9 cellular contexts compared by ENCODE assay signal in the genomic region with DNA sequence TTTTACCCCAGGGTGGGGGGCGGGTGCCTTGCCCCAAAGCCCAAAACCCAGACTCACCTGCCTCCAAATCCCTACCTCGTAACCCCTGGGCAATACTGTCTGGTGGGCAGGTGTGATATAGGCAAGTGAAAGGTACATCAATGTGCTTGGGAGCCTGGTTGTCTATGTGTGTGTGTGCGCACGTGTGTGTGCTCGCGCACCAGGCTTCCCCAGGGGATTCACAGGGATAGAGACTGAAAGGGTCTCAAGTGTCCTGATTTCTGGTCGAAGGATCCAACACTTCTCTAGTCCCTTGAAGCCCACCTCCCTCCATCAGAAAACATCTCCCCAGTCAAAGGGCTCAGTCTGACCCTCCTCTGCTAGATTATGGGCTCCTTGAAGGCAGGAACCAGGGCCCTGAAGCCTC. TPM values are rescaled to one million over a fixed set of nuclear protein-coding genes. Genes with fewer than 3 reads are reported as not detected.
DNase-seq lines count a peak whose midpoint lies in the region; ATAC-seq and TF ChIP-seq lines count a peak whose summit lies in the region.
"Had no signal": no experiment of that assay in that cellular context is flagged by ENCODE, and none has a peak within 500 bp of the region (broad histone marks: within the 10 kb centered on the region; RNA-seq: fewer than 3 reads in every experiment).

No MANE protein-coding gene starts in this region.

- no peak overlapping the region for H2BK5ac ChIP-seq in H9 (ENCODE audit: insufficient read length, low read length)

- no peaks in the 10 kb centered on the region for H3K9me3 ChIP-seq in A673 (ENCODE audit: low read depth, low read length, poor library complexity, severe bottlenecking)
- H3K9me3 ChIP-seq in H9 (ENCODE audit: control insufficient read depth, low read depth, low read length): no peaks in the 10 kb centered on the region
- H3K9me3 ChIP-seq: SJSA1 had no signal

- peak overlapping the region; percentile 91 for H2BK12ac ChIP-seq in H9 (ENCODE audit: insufficient read length, low read depth, low read length)

- no peak overlapping the region for H3K4me2 ChIP-seq in H9 (ENCODE audit: insufficient read depth, insufficient read length, low read length)

- H3K27me3 Mint-ChIP-seq in H9 (ENCODE audit: low read depth) (peaks cover 19% of the 10 kb centered on the region), naive B cell (no peaks in the 10 kb centered on the region)

- WGBS in H9 (ENCODE audit: extremely low coverage, insufficient read length, low lambda C conversion rate): no CpG with 5 or more reads among the region's 7 CpGs

- no peak overlapping the region for H4K8ac ChIP-seq in H9 (replicated peaks; ENCODE audit: insufficient read length, low read depth, low read length)

- no peak overlapping the region for H3K4me3 ChIP-seq in A673 (ENCODE audit: low read depth, low read length, poor library complexity, severe bottlenecking)
- H3K4me3 ChIP-seq: SJSA1 had no signal

- no peak overlapping the region for H3K4me3 Mint-ChIP-seq in H9
- H3K4me3 Mint-ChIP-seq in naive B cell: peak overlapping the region in 2 of 8 donors; percentile 42 to 93

- no peak overlapping the region for H3K14ac ChIP-seq in H9 (ENCODE audit: insufficient read depth, low read length)

- POLR2A ChIA-PET in A673 (lab: Charles Lee; ENCODE audit: low non-redundant PET): interaction anchor here (0.6 to 0.7 kb wide), 2 partner anchors 243 to 309 kb away, joined by 4 to 7 read pairs; partner anchors contain the start of gene TAF12

- intact Hi-C loops in A673 (cut with micrococcal nuclease; ENCODE audit: unreplicated experiment): loop anchor here (5.0 kb wide), 1 partner anchor 102 kb away; no protein-coding TSS in a partner anchor

- H3K4ac ChIP-seq in H9 (ENCODE audit: low read depth, low read length): no peak overlapping the region

- CTCF ChIA-PET in A673 (lab: Charles Lee): interaction anchor here (0.6 to 1.5 kb wide), 3 partner anchors 8 to 193 kb away, joined by 3 to 10 read pairs (median 8); no protein-coding TSS in a partner anchor

- H3K9me3 Mint-ChIP-seq in H9 (peaks cover 0 to 3% of the 10 kb centered on the region in 2 experiments; a peak in 1 of 5 replicates), naive B cell (no peaks in the 10 kb centered on the region)
- H3K9me3 Mint-ChIP-seq in activated naive CD4-positive, alpha-beta T cell treated with anti-CD3 and anti-CD28 coated beads, Interleukin-2, amount 50 U/mL, for 72 hours: no peaks in the 10 kb centered on the region

- no peaks in the 10 kb centered on the region for H4K20me1 ChIP-seq in H9 (ENCODE audit: control insufficient read depth, insufficient read depth, insufficient read length)

- no peak overlapping the region for H3K23ac ChIP-seq in H9 (ENCODE audit: insufficient read length, low read depth, low read length)

- peak overlapping the region; percentile 95 for H3K27ac ChIP-seq in A673 (ENCODE audit: low read depth, low read length, poor library complexity, severe bottlenecking)
- H3K27ac ChIP-seq in H9 (ENCODE audit: insufficient read length, low read depth, low read length): no peak overlapping the region
- H3K27ac ChIP-seq in substantia nigra (ENCODE audit: low read depth, low read length, poor library complexity, severe bottlenecking): no peak overlapping the region
- H3K27ac ChIP-seq: SJSA1 had no signal

- H2BK15ac ChIP-seq in H9 (ENCODE audit: low read depth, low read length): no peak overlapping the region

- TF ChIP-seq CTCF in A673 (conservative IDR thresholded peaks at IDR 0.05; ENCODE audit: low read depth, low read length): no peak
- no peak for TF ChIP-seq CTCF in H9 (conservative IDR thresholded peaks at IDR 0.05)

- peaks cover 15% of the 10 kb centered on the region for H3K23me2 ChIP-seq in H9 (ENCODE audit: insufficient read length, low read depth, low read length, poor library complexity, severe bottlenecking)

- no peaks in the 10 kb centered on the region for H3K79me1 ChIP-seq in H9 (ENCODE audit: insufficient read depth, low read depth, low read length, poor library complexity, severe bottlenecking)

- H3K4me1 ChIP-seq in A673 (ENCODE audit: insufficient read depth, low read length, poor library complexity, severe bottlenecking) (peaks cover 61% of the 10 kb centered on the region), H9 (ENCODE audit: insufficient read depth, low read length) (peaks cover 16% of the 10 kb centered on the region; the same call in 1 of the 2 replicates)

- no peak overlapping the region for H3K9ac ChIP-seq in H9 (ENCODE audit: extremely low read depth, insufficient read length, low read length)

- DNase-seq in A673 (ENCODE audit: low spot score) (peak; percentile 37), H9 (peak; percentile 28), naive B cell (no peak), substantia nigra (lab: John Stamatoyannopoulos, UW) (no peak)
- DNase-seq in activated naive CD4-positive, alpha-beta T cell treated with anti-CD3 and anti-CD28 coated beads, Interleukin-2, amount 50 U/mL, for 72 hours (ENCODE audit: low spot score in 2 of 2): peak in 1 of 2 donors; percentile 13

- H3K27ac Mint-ChIP-seq in H9 (no peak overlapping the region), naive B cell (peak overlapping the region; percentile 42 to 97 (median 91))
- H3K27ac Mint-ChIP-seq in activated naive CD4-positive, alpha-beta T cell treated with anti-CD3 and anti-CD28 coated beads, Interleukin-2, amount 50 U/mL, for 72 hours: peak overlapping the region; percentile 29 to 82

- H3K36me3 Mint-ChIP-seq in H9 (ENCODE audit: insufficient read depth in 1 of 3, low read depth in 3 of 3) (no peaks in the 10 kb centered on the region), naive B cell (no peaks in the 10 kb centered on the region)
- H3K36me3 Mint-ChIP-seq in activated naive CD4-positive, alpha-beta T cell treated with anti-CD3 and anti-CD28 coated beads, Interleukin-2, amount 50 U/mL, for 72 hours: peaks cover 4 to 5% of the 10 kb centered on the region in 2 donors

- H3K56ac ChIP-seq in H9 (ENCODE audit: insufficient read length, low read depth, low read length): no peak overlapping the region

- no peaks in the 10 kb centered on the region for H3K79me2 ChIP-seq in H9 (ENCODE audit: insufficient read depth, low read length)

- no peak overlapping the region for H2AK5ac ChIP-seq in H9 (ENCODE audit: insufficient read length, low read length)

- H4K91ac ChIP-seq in H9 (ENCODE audit: insufficient read length, low read depth, low read length): no peak overlapping the region

- H4K5ac ChIP-seq in H9 (ENCODE audit: insufficient read length, low read depth, low read length): no peak overlapping the region

- no TSS peak for BruUV-seq in A673 (replicated peaks; lab: Mats Ljungman, UMichigan)

- no peak overlapping the region for H3T11ph ChIP-seq in H9 (ENCODE audit: low read length)

- peak overlapping the region; percentile 27 for H3K18ac ChIP-seq in H9 (ENCODE audit: insufficient read length, low read depth, low read length)

- H3K27me3 ChIP-seq in A673 (replicated peaks; ENCODE audit: insufficient read depth, low read depth, low read length, poor library complexity) (no peaks in the 10 kb centered on the region), H9 (ENCODE audit: insufficient read depth, low read length) (no peaks in the 10 kb centered on the region)

- H2BK20ac ChIP-seq in H9 (ENCODE audit: low read depth, low read length, poor library complexity, severe bottlenecking): peak overlapping the region; percentile 61

- no peaks in the 10 kb centered on the region for H3K36me3 ChIP-seq in A673 (ENCODE audit: insufficient read depth, low read length, poor library complexity, severe bottlenecking)
- H3K36me3 ChIP-seq: SJSA1 had no signal

- no peak overlapping the region for H2BK120ac ChIP-seq in H9 (ENCODE audit: low read depth, low read length, poor library complexity, severe bottlenecking)

- ATAC-seq in activated naive CD4-positive, alpha-beta T cell treated with anti-CD3 and anti-CD28 coated beads, Interleukin-2, amount 50 U/mL, for 72 hours: no peak
- ATAC-seq in naive B cell (ENCODE audit: low read depth in 2 of 2) (no peak), GM18868 (IDR thresholded peaks at IDR 0.05; ENCODE audit: unreplicated experiment) (no peak), HG02938 (IDR thresholded peaks at IDR 0.05; ENCODE audit: unreplicated experiment) (no peak), GM18907 (IDR thresholded peaks at IDR 0.05; ENCODE audit: unreplicated experiment) (no peak)

- H3K4me1 Mint-ChIP-seq in H9: peaks cover 48 to 50% of the 10 kb centered on the region in 2 experiments
- H3K4me1 Mint-ChIP-seq in naive B cell: peaks cover 54 to 73% (median 64%) of the 10 kb centered on the region in 3 donors

- H2AFZ ChIP-seq in H9 (ENCODE audit: low read length): no peak overlapping the region

RNA-seq across cellular contexts. Expression of gene EPB41, which starts 28.9 kb away (rescaled TPM):
- total RNA-seq in A673 (2021) (337 TPM in 2 replicates), H9 (2021) (72.5 and 75.4 TPM in 2 replicates)
- total RNA-seq in activated naive CD4-positive, alpha-beta T cell treated with anti-CD3 and anti-CD28 coated beads, Interleukin-2, amount 50 U/mL, for 72 hours: 10 to 100 TPM; 60.5 to 83.4 TPM
- 10 to 100 TPM; 46.6 to 72.0 (median 62.5) TPM for polyA plus RNA-seq in naive B cell (ENCODE audit: low read depth in 6 of 6)

Comparison
In these comparisons a context has a peak if more than half of its experiments do, and no peak if none do; other contexts are left out.
1. DNase-seq: peak in A673 (single experiment) and H9 (single experiment); none in naive B cell (single experiment) and substantia nigra (0 of 49).
2. H3K27ac Mint-ChIP-seq: peak in activated naive CD4-positive, alpha-beta T cell treated with anti-CD3 and anti-CD28 coated beads, Interleukin-2, amount 50 U/mL, for 72 hours (2 of 2) and naive B cell (6 of 6); none in H9 (0 of 3).